In the genomic region with DNA sequence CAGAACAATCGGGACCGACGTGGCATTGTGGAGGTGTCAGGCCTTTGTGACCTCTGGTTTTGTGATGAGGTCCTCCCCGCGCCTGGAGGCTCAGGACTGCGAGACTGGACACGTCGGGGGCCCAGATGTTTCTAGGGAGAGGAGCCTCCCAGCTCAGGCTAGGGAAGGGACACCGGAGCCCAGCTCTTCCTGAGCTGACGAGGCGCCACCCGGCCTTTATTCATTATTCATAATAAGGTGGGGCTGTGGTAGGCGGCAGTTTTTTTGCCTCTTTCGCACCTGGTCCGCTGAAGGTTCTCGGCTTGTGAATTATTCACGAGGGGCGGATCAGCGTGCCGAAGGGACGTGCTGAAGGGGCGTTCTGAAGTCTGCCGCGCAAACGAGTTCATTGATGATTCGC, we compare ENCODE assay signal across 8 cellular contexts. TPM values are rescaled to one million over a fixed set of nuclear protein-coding genes. Genes with fewer than 3 reads are reported as not detected.
DNase-seq lines count a peak whose midpoint lies in the region; ATAC-seq and TF ChIP-seq lines count a peak whose summit lies in the region.

No MANE protein-coding gene starts in this region.

- DNase-seq in GM12865 (ENCODE audit: low read depth), result peak; percentile 58
- peak; percentile 72 for DNase-seq in NCI-H526 treated with DMSO at 0.1 percent for 48 hours (lab: John Stamatoyannopoulos, UW)
- peak; percentile 20 for DNase-seq in activated T-cell treated with anti-CD3 and anti-CD28 coated beads for 1 hour (ENCODE audit: low read depth)
- DNase-seq in fibroblast of mammary gland (ENCODE audit: low read depth), result peak; percentile 12
- peak; percentile 44 for DNase-seq in retina
- no peak for DNase-seq in anterior cingulate cortex (lab: John Stamatoyannopoulos, UW)
- DNase-seq in occipital lobe (lab: John Stamatoyannopoulos, UW), result no peak

- peak overlapping the region; percentile 87 for H3K4me3 ChIP-seq in GM12865 (ENCODE audit: low read depth, low read length)
- peak overlapping the region; percentile 57 for H3K4me3 ChIP-seq in fibroblast of mammary gland (ENCODE audit: control insufficient read depth, low read depth, low read length)

- ATAC-seq in HG03039 (IDR thresholded peaks at IDR 0.05; ENCODE audit: unreplicated experiment), result no peak

- no peak for TF ChIP-seq CTCF in GM12865 (IDR thresholded peaks at IDR 0.05; ENCODE audit: insufficient read depth, low read depth, low read length, missing control alignments)
- TF ChIP-seq CTCF in fibroblast of mammary gland (conservative IDR thresholded peaks at IDR 0.05; ENCODE audit: control insufficient read depth, insufficient read depth, low read depth, low read length), result no peak

RNA-seq across cellular contexts. Expression of a gene that starts 2.3 kb away (rescaled TPM):
- 127 TPM for total RNA-seq in occipital lobe

RNA-seq across cellular contexts. Expression of a gene that starts 27.1 kb away (rescaled TPM):
- total RNA-seq in occipital lobe, result 63.5 TPM

RNA-seq across cellular contexts. Expression of a gene that starts 41.5 kb away (rescaled TPM):
- total RNA-seq in occipital lobe, result 131 TPM

RNA-seq across cellular contexts. Expression of a gene that starts 46.3 kb away (rescaled TPM):
- total RNA-seq in occipital lobe, result 38.7 TPM

RNA-seq across cellular contexts. Expression of a gene that starts 46.8 kb away (rescaled TPM):
- total RNA-seq in occipital lobe, result 50.4 TPM

Comparison
In these comparisons a context has a peak if more than half of its experiments do, and no peak if none do; other contexts are left out.
1. DNase-seq: peak in GM12865 (single experiment), NCI-H526 treated with DMSO at 0.1 percent for 48 hours (single experiment), activated T-cell treated with anti-CD3 and anti-CD28 coated beads for 1 hour (single experiment), fibroblast of mammary gland (single experiment) and retina (single experiment); none in anterior cingulate cortex (0 of 58) and occipital lobe (single experiment).